In the genomic region with DNA sequence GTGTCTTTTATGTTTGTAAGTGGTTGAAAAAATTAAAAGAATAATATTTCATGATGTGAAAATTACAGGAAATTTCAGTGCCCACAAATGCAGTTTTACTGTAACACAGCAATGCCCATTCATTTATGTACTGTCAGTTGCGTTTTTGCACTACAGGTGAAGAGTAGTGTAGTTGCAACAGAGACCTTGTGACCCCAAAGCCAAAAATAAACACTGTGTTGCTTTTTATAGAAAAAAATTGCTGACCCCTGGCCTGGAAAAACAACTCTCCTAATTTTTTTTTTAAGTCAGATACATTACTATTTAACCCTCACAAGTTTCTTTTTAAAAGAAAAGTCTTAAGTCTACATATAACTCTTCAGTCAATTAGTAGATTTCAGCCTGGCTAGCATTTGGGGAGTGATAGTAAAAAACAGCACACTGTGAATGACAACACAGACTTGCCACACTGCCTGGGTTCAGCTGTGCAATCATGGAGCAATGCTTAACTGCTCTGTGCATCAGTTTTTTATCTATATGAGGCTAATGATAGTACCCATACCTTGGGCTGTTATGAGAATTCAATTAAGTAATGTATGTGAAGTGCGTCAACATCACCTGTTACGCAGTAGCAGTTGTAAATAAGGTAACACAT, we compare ENCODE assay signal across 1 cellular context.
TF ChIP-seq lines count a peak whose summit lies in the region.

No MANE protein-coding gene starts in this region.

TF ChIP-seq in HepG2, 621 proteins besides CTCF, POLR2A, EP300 and RAD21 (continued from another document and continues in another):
- no peak for TF ChIP-seq NRL (CRISPR knock-in tag; IDR thresholded peaks at IDR 0.05; ENCODE audit: borderline replicate concordance)
- no peak for TF ChIP-seq ZNF160 (CRISPR knock-in tag; IDR thresholded peaks at IDR 0.05)
- no peak for TF ChIP-seq REST (IDR thresholded peaks at IDR 0.05; ENCODE audit: borderline replicate concordance in 1 of 2, low read depth in 1 of 2, low read length in 2 of 2)
- no peak for TF ChIP-seq ZNF333 (CRISPR knock-in tag; IDR thresholded peaks at IDR 0.05; ENCODE audit: borderline replicate concordance)
- TF ChIP-seq CSRNP2 (CRISPR knock-in tag; conservative IDR thresholded peaks at IDR 0.05; ENCODE audit: low read depth) = no peak
- TF ChIP-seq ZNF839 (CRISPR knock-in tag; IDR thresholded peaks at IDR 0.05; ENCODE audit: borderline replicate concordance) = no peak
- TF ChIP-seq CREB3 (CRISPR knock-in tag; IDR thresholded peaks at IDR 0.05) = no peak
- TF ChIP-seq PRDM4 (CRISPR knock-in tag; IDR thresholded peaks at IDR 0.05; ENCODE audit: borderline replicate concordance) = no peak
- no peak for TF ChIP-seq ZNF598 (CRISPR knock-in tag; IDR thresholded peaks at IDR 0.05; ENCODE audit: borderline replicate concordance)
- no peak for TF ChIP-seq ZNF260 (CRISPR knock-in tag; IDR thresholded peaks at IDR 0.05; ENCODE audit: borderline replicate concordance, low read depth)
- TF ChIP-seq ZNF124 (CRISPR knock-in tag; IDR thresholded peaks at IDR 0.05) = no peak
- no peak for TF ChIP-seq NR3C1 (CRISPR knock-in tag; IDR thresholded peaks at IDR 0.05)
- no peak for TF ChIP-seq RAD51 (IDR thresholded peaks at IDR 0.05; ENCODE audit: borderline replicate concordance)
- TF ChIP-seq ZNF251 (CRISPR knock-in tag; IDR thresholded peaks at IDR 0.05) = no peak
- no peak for TF ChIP-seq SRSF9 (IDR thresholded peaks at IDR 0.05; ENCODE audit: borderline replicate concordance, insufficient read depth, low read depth, low read length, poor library complexity, severe bottlenecking)
- 0 out of 2 replicates have a peak, but pooled peaks have one; percentile 16 for TF ChIP-seq RXRB (CRISPR knock-in tag; IDR thresholded peaks at IDR 0.05; ENCODE audit: borderline replicate concordance)
- no peak for TF ChIP-seq ATRX (CRISPR knock-in tag; IDR thresholded peaks at IDR 0.05; ENCODE audit: borderline replicate concordance)
- 0 out of 2 replicates have a peak, but pooled peaks have one; percentile 38 for TF ChIP-seq ZNF614 (CRISPR knock-in tag; IDR thresholded peaks at IDR 0.05; ENCODE audit: borderline replicate concordance)
- no peak for TF ChIP-seq BHLHE40 (IDR thresholded peaks at IDR 0.05; ENCODE audit: low read length)
- no peak for TF ChIP-seq SRY (CRISPR knock-in tag; IDR thresholded peaks at IDR 0.05)
- TF ChIP-seq MBD4 (IDR thresholded peaks at IDR 0.05; ENCODE audit: borderline replicate concordance, low read length) = no peak
- no peak for TF ChIP-seq ZNF503 (CRISPR knock-in tag; IDR thresholded peaks at IDR 0.05)
- no peak for TF ChIP-seq ZNF546 (CRISPR knock-in tag; conservative IDR thresholded peaks at IDR 0.05)
- TF ChIP-seq ZNF724P (CRISPR knock-in tag; IDR thresholded peaks at IDR 0.05; ENCODE audit: borderline replicate concordance) = no peak
- TF ChIP-seq, protein P1, sequence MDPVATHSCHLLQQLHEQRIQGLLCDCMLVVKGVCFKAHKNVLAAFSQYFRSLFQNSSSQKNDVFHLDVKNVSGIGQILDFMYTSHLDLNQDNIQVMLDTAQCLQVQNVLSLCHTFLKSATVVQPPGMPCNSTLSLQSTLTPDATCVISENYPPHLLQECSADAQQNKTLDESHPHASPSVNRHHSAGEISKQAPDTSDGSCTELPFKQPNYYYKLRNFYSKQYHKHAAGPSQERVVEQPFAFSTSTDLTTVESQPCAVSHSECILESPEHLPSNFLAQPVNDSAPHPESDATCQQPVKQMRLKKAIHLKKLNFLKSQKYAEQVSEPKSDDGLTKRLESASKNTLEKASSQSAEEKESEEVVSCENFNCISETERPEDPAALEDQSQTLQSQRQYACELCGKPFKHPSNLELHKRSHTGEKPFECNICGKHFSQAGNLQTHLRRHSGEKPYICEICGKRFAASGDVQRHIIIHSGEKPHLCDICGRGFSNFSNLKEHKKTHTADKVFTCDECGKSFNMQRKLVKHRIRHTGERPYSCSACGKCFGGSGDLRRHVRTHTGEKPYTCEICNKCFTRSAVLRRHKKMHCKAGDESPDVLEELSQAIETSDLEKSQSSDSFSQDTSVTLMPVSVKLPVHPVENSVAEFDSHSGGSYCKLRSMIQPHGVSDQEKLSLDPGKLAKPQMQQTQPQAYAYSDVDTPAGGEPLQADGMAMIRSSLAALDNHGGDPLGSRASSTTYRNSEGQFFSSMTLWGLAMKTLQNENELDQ (CRISPR knock-in tag; IDR thresholded peaks at IDR 0.05; ENCODE audit: borderline replicate concordance) = no peak
- no peak for TF ChIP-seq ZC3H4 (CRISPR knock-in tag; IDR thresholded peaks at IDR 0.05; ENCODE audit: borderline replicate concordance)
- no peak for TF ChIP-seq ZNF775 (CRISPR knock-in tag; IDR thresholded peaks at IDR 0.05; ENCODE audit: borderline replicate concordance)
- TF ChIP-seq KMT2A (CRISPR knock-in tag; IDR thresholded peaks at IDR 0.05) = peak; percentile 32; the same call in 1 of the 2 replicates
- TF ChIP-seq SOX6 (IDR thresholded peaks at IDR 0.05) = no peak
- TF ChIP-seq SOX6 (CRISPR knock-in tag; IDR thresholded peaks at IDR 0.05) = peak; percentile 34; the same call in 1 of the 2 replicates
- peak; percentile 87 to 89 for TF ChIP-seq NR2F1 (CRISPR knock-in tag; IDR thresholded peaks at IDR 0.05)
- no peak for TF ChIP-seq ZSCAN30 (CRISPR knock-in tag; IDR thresholded peaks at IDR 0.05)
- no peak for TF ChIP-seq ZNF570 (CRISPR knock-in tag; IDR thresholded peaks at IDR 0.05; ENCODE audit: borderline replicate concordance)
- TF ChIP-seq FOXA3 (CRISPR knock-in tag; IDR thresholded peaks at IDR 0.05) = peak; percentile 18; the same call in 1 of the 2 replicates
- peak; percentile 31; the same call in 1 of the 2 replicates for TF ChIP-seq CEBPG (CRISPR knock-in tag; IDR thresholded peaks at IDR 0.05)
- TF ChIP-seq HNF1A (IDR thresholded peaks at IDR 0.05; ENCODE audit: low read depth) = no peak
- TF ChIP-seq HNF1A (CRISPR knock-in tag; IDR thresholded peaks at IDR 0.05; ENCODE audit: borderline replicate concordance) = no peak
- no peak for TF ChIP-seq KAT7 (CRISPR knock-in tag; IDR thresholded peaks at IDR 0.05; ENCODE audit: borderline replicate concordance)
- TF ChIP-seq MYNN (CRISPR knock-in tag; IDR thresholded peaks at IDR 0.05; ENCODE audit: low read depth) = no peak
- TF ChIP-seq, protein P2, sequence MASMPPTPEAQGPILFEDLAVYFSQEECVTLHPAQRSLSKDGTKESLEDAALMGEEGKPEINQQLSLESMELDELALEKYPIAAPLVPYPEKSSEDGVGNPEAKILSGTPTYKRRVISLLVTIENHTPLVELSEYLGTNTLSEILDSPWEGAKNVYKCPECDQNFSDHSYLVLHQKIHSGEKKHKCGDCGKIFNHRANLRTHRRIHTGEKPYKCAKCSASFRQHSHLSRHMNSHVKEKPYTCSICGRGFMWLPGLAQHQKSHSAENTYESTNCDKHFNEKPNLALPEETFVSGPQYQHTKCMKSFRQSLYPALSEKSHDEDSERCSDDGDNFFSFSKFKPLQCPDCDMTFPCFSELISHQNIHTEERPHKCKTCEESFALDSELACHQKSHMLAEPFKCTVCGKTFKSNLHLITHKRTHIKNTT (CRISPR knock-in tag; IDR thresholded peaks at IDR 0.05) = no peak
- TF ChIP-seq ZNF207 (IDR thresholded peaks at IDR 0.05; ENCODE audit: borderline replicate concordance) = no peak
- no peak for TF ChIP-seq ZNF556 (CRISPR knock-in tag; IDR thresholded peaks at IDR 0.05; ENCODE audit: borderline replicate concordance)
